In genomic region chr13:53719281-53719680, GRCh38 we compare ENCODE assay signal across 20 cellular contexts.
"Had no signal": no experiment of that assay in that cellular context is flagged by ENCODE, and none has a peak within 500 bp of the region (broad histone marks: within the 10 kb centered on the region; RNA-seq: fewer than 3 reads in every experiment).

No MANE protein-coding gene starts in this region.

- DNase-seq: stimulated activated CD4-positive, alpha-beta T cell treated with anti-CD3 and anti-CD28 coated beads, Interleukin-2, amount 100 ng/mL, for 48 hours; stimulated activated CD4-positive, alpha-beta T cell treated with anti-CD3 and anti-CD28 coated beads, Interleukin-4, amount 100 ng/mL, for 1 hour; stimulated activated CD4-positive, alpha-beta T cell treated with anti-CD3 and anti-CD28 coated beads, Interleukin-4, amount 100 ng/mL, for 24 hours; stimulated activated CD4-positive, alpha-beta T cell treated with anti-CD3 and anti-CD28 coated beads, Interleukin-4, amount 100 ng/mL, for 4 hours; stimulated activated CD8-positive, alpha-beta memory T cell treated with anti-CD3 and anti-CD28 coated beads, Interleukin-4, amount 100 ng/mL, for 48 hours; stimulated activated naive B cell treated with anti-CD40 and anti-IgM and Interleukin-4, amounts not matched to agents 10 μg/mL and 1 μg/mL and 100 μg/mL, for 72 hours; stimulated activated naive CD4-positive, alpha-beta T cell; stimulated activated naive CD4-positive, alpha-beta T cell treated with Interleukin-2 at 50 U/mL for 16 hours; stimulated activated naive CD8-positive, alpha-beta T cell treated with anti-CD3 and anti-CD28 coated beads, Interleukin-15, amount 100 ng/mL, for 72 hours; stimulated activated naive CD8-positive, alpha-beta T cell treated with anti-CD3 and anti-CD28 coated beads, Interleukin-15, Interleukin-2, amounts not matched to agents 100 U/mL and 50 U/mL, for 24 hours; stomach; substantia nigra; testis; thyroid gland; tibial artery; transverse colon; trophoblast cell; upper lobe of left lung; upper lobe of right lung; uterus had no signal
